Comparison of ENCODE assay signal across 1 cellular context in genomic region chrX:107753186-107753585, GRCh38.
TF ChIP-seq lines count a peak whose summit lies in the region.

No MANE protein-coding gene starts in this region.

TF ChIP-seq in HepG2, 621 proteins besides CTCF, POLR2A, EP300 and RAD21:
- TF ChIP-seq TFDP1 (CRISPR knock-in tag; IDR thresholded peaks at IDR 0.05; ENCODE audit: borderline replicate concordance) (no peak), ZNF674 (CRISPR knock-in tag; IDR thresholded peaks at IDR 0.05; ENCODE audit: low read depth) (no peak), ZNF75D (CRISPR knock-in tag; IDR thresholded peaks at IDR 0.05; ENCODE audit: borderline replicate concordance) (no peak)
